In the genomic region with DNA sequence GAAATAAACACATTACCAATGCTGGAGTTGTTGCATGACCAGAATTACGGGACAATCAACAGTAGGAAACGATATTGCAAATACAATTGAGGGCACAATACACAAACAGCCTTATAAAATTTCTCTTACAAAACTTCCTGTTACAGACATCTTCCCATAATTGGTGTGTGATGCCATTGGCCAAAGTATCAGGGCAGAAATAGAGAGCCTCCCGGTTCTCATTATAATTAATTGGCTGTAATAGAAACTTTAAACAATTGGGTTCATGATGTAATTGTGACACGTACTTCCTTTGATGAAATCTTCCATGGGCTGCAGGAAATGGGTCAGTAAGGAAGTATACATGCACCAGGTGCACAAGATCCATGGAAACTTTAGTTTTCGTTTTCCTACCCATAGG, we compare ENCODE assay signal across 17 cellular contexts. TPM values are rescaled to one million over a fixed set of nuclear protein-coding genes. Genes with fewer than 3 reads are reported as not detected.
DNase-seq lines count a peak whose midpoint lies in the region; ATAC-seq lines count a peak whose summit lies in the region.
"Had no signal": no experiment of that assay in that cellular context is flagged by ENCODE, and none has a peak within 500 bp of the region (broad histone marks: within the 10 kb centered on the region; RNA-seq: fewer than 3 reads in every experiment).

No MANE protein-coding gene starts in this region.

- DNase-seq in NCI-H510A treated with DMSO at 0.1 percent for 48 hours (lab: John Stamatoyannopoulos, UW) (peak; percentile 13), NCI-H510A (lab: John Stamatoyannopoulos, UW) (no peak), NCI-H748 (lab: John Stamatoyannopoulos, UW; ENCODE audit: unreplicated experiment) (peak; percentile 60), left colon (no peak), AG20443 (ENCODE audit: low spot score) (no peak)
- DNase-seq in effector CD8-positive, alpha-beta T cell (lab: John Stamatoyannopoulos, UW), result no peak
- DNase-seq: H7; NCI-H1092; NCI-H526 treated with DMSO at 0.1 percent for 48 hours; stimulated activated CD4-positive, alpha-beta T cell treated with anti-CD3 and anti-CD28 coated beads, Interleukin-4, amount 100 ng/mL, for 1 hour; stimulated activated naive CD8-positive, alpha-beta T cell treated with anti-CD3 and anti-CD28 coated beads, Interleukin-15, amount 100 ng/mL, for 72 hours had no signal

- H3K4me3 ChIP-seq in subcutaneous abdominal adipose tissue (ENCODE audit: low read depth in 1 of 5, low read length in 5 of 5), result no peak overlapping the region
- H3K4me3 ChIP-seq: hepatocyte, smooth muscle cell had no signal

- H3K27me3 ChIP-seq in subcutaneous abdominal adipose tissue (ENCODE audit: control insufficient read depth in 5 of 5, insufficient read depth in 4 of 5, low read length in 5 of 5), result no peaks in the 10 kb centered on the region
- H3K27me3 ChIP-seq: hepatocyte had no signal

- peaks cover 0 to 9% (median 0%) of the 10 kb centered on the region in 5 donors for H3K4me1 ChIP-seq in subcutaneous abdominal adipose tissue (ENCODE audit: control insufficient read depth in 5 of 5, insufficient read depth in 5 of 5, low read length in 5 of 5)

- H3K36me3 ChIP-seq in subcutaneous abdominal adipose tissue (ENCODE audit: control insufficient read depth in 5 of 5, insufficient read depth in 5 of 5, low read length in 5 of 5), result no peaks in the 10 kb centered on the region

- no peak overlapping the region for H3K9ac ChIP-seq in subcutaneous abdominal adipose tissue (ENCODE audit: low read length in 5 of 5)

- peak overlapping the region; percentile 69 for H3K27ac ChIP-seq in subcutaneous abdominal adipose tissue (ENCODE audit: low read depth, low read length)
- H3K27ac ChIP-seq: hepatocyte had no signal

- peak; percentile 90 for ATAC-seq in left colon
- ATAC-seq in HG03175 (IDR thresholded peaks at IDR 0.05; ENCODE audit: unreplicated experiment), result no peak
- ATAC-seq: activated naive CD4-positive, alpha-beta T cell treated with anti-CD3 and anti-CD28 coated beads, Interleukin-2, amount 50 U/mL, for 72 hours; natural killer cell treated with Interleukin-12 subunit alpha and Interleukin-12 subunit beta and Interleukin-15 and Interleukin-18, amount 100 ng/mL, for 72 hours; stimulated activated naive CD8-positive, alpha-beta T cell treated with anti-CD3 and anti-CD28 coated beads, Interleukin-15, amount 100 ng/mL, for 72 hours had no signal

- H3K9me3 ChIP-seq in subcutaneous abdominal adipose tissue (ENCODE audit: control insufficient read depth in 5 of 5, low read length in 5 of 5), result peaks cover 0 to 8% (median 5%) of the 10 kb centered on the region in 5 donors

- intact Hi-C loops in left colon (cut with DNase I, micrococcal nuclease), result no loop called here

RNA-seq across cellular contexts. Expression of gene RALGAPA2, which starts 40.3 kb away (rescaled TPM):
- total RNA-seq in left colon, result 10 to 100 TPM; 55.5 to 80.0 TPM

Comparison
In these comparisons a context has a peak if more than half of its experiments do, and no peak if none do; other contexts are left out.
1. DNase-seq: peak in NCI-H510A treated with DMSO at 0.1 percent for 48 hours (single experiment) and NCI-H748 (single experiment); none in NCI-H510A (single experiment), left colon (0 of 2), effector CD8-positive, alpha-beta T cell (single experiment) and AG20443 (single experiment).